Comparison of ENCODE assay signal across 10 cellular contexts in the genomic region with DNA sequence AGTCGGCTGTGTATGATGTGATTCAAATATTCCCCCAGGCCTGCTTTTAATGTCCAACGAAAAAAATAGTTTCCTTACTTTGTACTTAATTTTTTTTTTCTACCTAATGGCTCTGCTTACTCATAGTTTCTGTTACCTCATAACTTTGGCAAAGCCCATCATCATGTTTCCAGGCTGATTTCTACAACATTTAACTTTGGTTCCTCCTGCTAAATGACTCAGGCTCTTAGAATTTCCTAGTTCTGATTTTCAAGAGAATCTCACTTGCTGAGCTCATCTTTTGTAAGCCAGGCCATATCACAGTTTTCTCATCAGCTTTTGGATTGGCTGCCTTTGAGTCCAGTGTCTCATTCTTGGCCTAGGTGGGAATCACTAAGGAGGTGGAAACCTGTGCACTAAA.
A peak's percentile ranks its signal among the peaks of the same experiment; 100 is the strongest.
DNase-seq lines count a peak whose midpoint lies in the region; ATAC-seq and TF ChIP-seq lines count a peak whose summit lies in the region.
"Had no signal": no experiment of that assay in that cellular context is flagged by ENCODE, and none has a peak within 500 bp of the region (broad histone marks: within the 10 kb centered on the region; RNA-seq: fewer than 3 reads in every experiment).

No MANE protein-coding gene starts in this region.

- H3K4me1 Mint-ChIP-seq in activated T-cell treated with anti-CD3 and anti-CD28 coated beads, Interleukin-2, amount 50 U/mL, for 24 hours (ENCODE audit: low read depth), result no peaks in the 10 kb centered on the region
- no peaks in the 10 kb centered on the region for H3K4me1 Mint-ChIP-seq in natural killer cell

- no peaks in the 10 kb centered on the region for H3K9me3 Mint-ChIP-seq in activated T-cell treated with anti-CD3 and anti-CD28 coated beads, Interleukin-2, amount 50 U/mL, for 24 hours
- H3K9me3 Mint-ChIP-seq in natural killer cell, result peaks cover 2 to 3% of the 10 kb centered on the region in 2 donors

- H3K27ac Mint-ChIP-seq in activated T-cell treated with anti-CD3 and anti-CD28 coated beads, Interleukin-2, amount 50 U/mL, for 24 hours, result no peak overlapping the region
- no peak overlapping the region for H3K27ac Mint-ChIP-seq in natural killer cell

- no peak overlapping the region for H3K4me3 ChIP-seq in AG04449 (ENCODE audit: low read depth, low read length)
- H3K4me3 ChIP-seq in epithelial cell of esophagus (ENCODE audit: low read length), result no peak overlapping the region
- no peak overlapping the region for H3K4me3 ChIP-seq in muscle layer of duodenum (ENCODE audit: low read depth in 1 of 2, low read length in 2 of 2)

- no peak for ATAC-seq in GM21381 (IDR thresholded peaks at IDR 0.05; ENCODE audit: unreplicated experiment)
- no peak for ATAC-seq in natural killer cell
- ATAC-seq in GM21825 (IDR thresholded peaks at IDR 0.05; ENCODE audit: unreplicated experiment), result no peak

- CTCF ChIA-PET in AG04449 (lab: Yijun Ruan, JAX), result interaction anchor here (1.2 to 2.2 kb wide), 3 partner anchors 11 to 68 kb away, joined by 4 to 5 read pairs (median 4); no protein-coding TSS in a partner anchor

- no peaks in the 10 kb centered on the region for H3K27me3 ChIP-seq in muscle layer of duodenum (ENCODE audit: low read depth, low read length)

- DNase-seq in AG04449 (ENCODE audit: low read depth, low spot score) (peak; percentile 93), NCI-H460 (ENCODE audit: extremely low read depth, low read depth) (peak; percentile 9), epithelial cell of esophagus (ENCODE audit: low read depth) (peak; percentile 97), natural killer cell (no peak)
- no peak for DNase-seq in activated T-cell treated with anti-CD3 and anti-CD28 coated beads, Interleukin-2, amount 50 U/mL, for 24 hours
- DNase-seq: NCI-H1092 treated with DMSO at 0.1 percent for 48 hours had no signal

- H3K36me3 Mint-ChIP-seq in activated T-cell treated with anti-CD3 and anti-CD28 coated beads, Interleukin-2, amount 50 U/mL, for 24 hours (ENCODE audit: low read depth), result no peaks in the 10 kb centered on the region
- no peaks in the 10 kb centered on the region for H3K36me3 Mint-ChIP-seq in natural killer cell
- H3K36me3 Mint-ChIP-seq: CD14-positive monocyte had no signal

- H3K27ac ChIP-seq in muscle layer of duodenum (ENCODE audit: low read length), result peak overlapping the region; percentile 80

- intact Hi-C loops in natural killer cell (cut with micrococcal nuclease), result no loop called here

- no peaks in the 10 kb centered on the region for H3K4me1 ChIP-seq in muscle layer of duodenum (ENCODE audit: control insufficient read depth in 1 of 2, insufficient read depth in 2 of 2, low read length in 2 of 2)

- POLR2A ChIA-PET in AG04449 (lab: Yijun Ruan, JAX), result interaction anchor here (0.7 to 1.7 kb wide), 2 partner anchors 12 to 76 kb away, joined by 3 to 4 read pairs; no protein-coding TSS in a partner anchor

- H3K4me3 Mint-ChIP-seq in activated T-cell treated with anti-CD3 and anti-CD28 coated beads, Interleukin-2, amount 50 U/mL, for 24 hours, result no peak overlapping the region
- no peak overlapping the region for H3K4me3 Mint-ChIP-seq in natural killer cell
- H3K4me3 Mint-ChIP-seq: CD14-positive monocyte had no signal

- no peaks in the 10 kb centered on the region for H3K9me3 ChIP-seq in muscle layer of duodenum (ENCODE audit: control insufficient read depth in 1 of 2, low read length in 2 of 2)

- no peaks in the 10 kb centered on the region for H3K36me3 ChIP-seq in muscle layer of duodenum (ENCODE audit: control insufficient read depth in 1 of 2, insufficient read depth in 2 of 2, low read length in 2 of 2)

- no peaks in the 10 kb centered on the region for H3K27me3 Mint-ChIP-seq in activated T-cell treated with anti-CD3 and anti-CD28 coated beads, Interleukin-2, amount 50 U/mL, for 24 hours
- H3K27me3 Mint-ChIP-seq in natural killer cell (ENCODE audit: low read depth in 2 of 2), result no peaks in the 10 kb centered on the region

- no peak for TF ChIP-seq CTCF in AG04449 (IDR thresholded peaks at IDR 0.05; ENCODE audit: insufficient read depth, low read length, missing control alignments)
- TF ChIP-seq CTCF in epithelial cell of esophagus (IDR thresholded peaks at IDR 0.05; ENCODE audit: insufficient read depth, low read depth, low read length, missing control alignments), result no peak
- TF ChIP-seq CTCF in natural killer cell (IDR thresholded peaks at IDR 0.05), result no peak

Comparison
In these comparisons a context has a peak if more than half of its experiments do, and no peak if none do; other contexts are left out.
1. DNase-seq: peak in AG04449 (single experiment), NCI-H460 (single experiment) and epithelial cell of esophagus (single experiment); none in activated T-cell treated with anti-CD3 and anti-CD28 coated beads, Interleukin-2, amount 50 U/mL, for 24 hours (single experiment) and natural killer cell (single experiment).